Comparison of ENCODE assay signal across 8 cellular contexts in genomic region chr12:49368240-49368600, GRCh38. TPM values are rescaled to one million over a fixed set of nuclear protein-coding genes. Genes with fewer than 3 reads are reported as not detected.
DNase-seq lines count a peak whose midpoint lies in the region; ATAC-seq and TF ChIP-seq lines count a peak whose summit lies in the region.

No MANE protein-coding gene starts in this region.

- no peaks in the 10 kb centered on the region for H3K27me3 ChIP-seq in kidney epithelial cell (ENCODE audit: control insufficient read depth, insufficient read depth, low read length)

- H3K36me3 ChIP-seq in kidney epithelial cell (ENCODE audit: control insufficient read depth, insufficient read depth, low read length) = no peaks in the 10 kb centered on the region

- H3K4me3 ChIP-seq in kidney epithelial cell (ENCODE audit: low read depth, low read length) = peak overlapping the region; percentile 86

- H3K9me3 Mint-ChIP-seq in activated naive CD4-positive, alpha-beta T cell treated with anti-CD3 and anti-CD28 coated beads, Interleukin-2, amount 10 ng/mL, durations not matched to agents 7 days and 5 days = no peaks in the 10 kb centered on the region
- no peaks in the 10 kb centered on the region for H3K9me3 Mint-ChIP-seq in activated naive CD8-positive, alpha-beta T cell treated with anti-CD3 and anti-CD28 coated beads, Interleukin-2, amount 50 U/mL, for 24 hours
- no peaks in the 10 kb centered on the region for H3K9me3 Mint-ChIP-seq in type B pancreatic cell

- H3K4me1 Mint-ChIP-seq in activated naive CD4-positive, alpha-beta T cell treated with anti-CD3 and anti-CD28 coated beads, Interleukin-2, amount 10 ng/mL, durations not matched to agents 7 days and 5 days = peaks cover 40% of the 10 kb centered on the region
- H3K4me1 Mint-ChIP-seq in activated naive CD8-positive, alpha-beta T cell treated with anti-CD3 and anti-CD28 coated beads, Interleukin-2, amount 50 U/mL, for 24 hours = peaks cover 36% of the 10 kb centered on the region
- peaks cover 20% of the 10 kb centered on the region for H3K4me1 Mint-ChIP-seq in type B pancreatic cell (ENCODE audit: unreplicated experiment)

- no peak for DNase-seq in activated naive CD4-positive, alpha-beta T cell treated with anti-CD3 and anti-CD28 coated beads, Interleukin-2, amount 10 ng/mL, durations not matched to agents 7 days and 5 days
- no peak for DNase-seq in activated naive CD4-positive, alpha-beta T cell treated with anti-CD3 and anti-CD28 coated beads, Interleukin-2, amount 50 U/mL, for 16 hours
- no peak for DNase-seq in activated naive CD8-positive, alpha-beta T cell treated with anti-CD3 and anti-CD28 coated beads, Interleukin-2, amount 50 U/mL, for 24 hours
- DNase-seq in kidney epithelial cell (ENCODE audit: low read depth) (no peak), type B pancreatic cell (ENCODE audit: extremely low spot score, unreplicated experiment) (no peak), NOMO-1 treated with dmso at 0.1 percent for 144 hours (lab: John Stamatoyannopoulos, UW; ENCODE audit: unreplicated experiment) (no peak)

- peaks cover 2% of the 10 kb centered on the region for H3K36me3 Mint-ChIP-seq in activated naive CD4-positive, alpha-beta T cell treated with anti-CD3 and anti-CD28 coated beads, Interleukin-2, amount 10 ng/mL, durations not matched to agents 7 days and 5 days
- peaks cover 2% of the 10 kb centered on the region for H3K36me3 Mint-ChIP-seq in activated naive CD8-positive, alpha-beta T cell treated with anti-CD3 and anti-CD28 coated beads, Interleukin-2, amount 50 U/mL, for 24 hours (ENCODE audit: low read depth)
- peaks cover 10% of the 10 kb centered on the region for H3K36me3 Mint-ChIP-seq in type B pancreatic cell

- CTCF ChIA-PET in activated naive CD4-positive, alpha-beta T cell treated with anti-CD3 and anti-CD28 coated beads, Interleukin-2, amount 10 ng/mL, durations not matched to agents 7 days and 5 days (lab: Charles Lee) = interaction anchor here (1.0 to 2.1 kb wide), 4 partner anchors 10 to 146 kb away, joined by 3 to 7 read pairs (median 4); partner anchors contain the start of gene DNAJC22

- peaks cover 13% of the 10 kb centered on the region for H3K27me3 Mint-ChIP-seq in activated naive CD4-positive, alpha-beta T cell treated with anti-CD3 and anti-CD28 coated beads, Interleukin-2, amount 10 ng/mL, durations not matched to agents 7 days and 5 days
- H3K27me3 Mint-ChIP-seq in activated naive CD8-positive, alpha-beta T cell treated with anti-CD3 and anti-CD28 coated beads, Interleukin-2, amount 50 U/mL, for 24 hours = no peaks in the 10 kb centered on the region
- no peaks in the 10 kb centered on the region for H3K27me3 Mint-ChIP-seq in type B pancreatic cell

- no peak for ATAC-seq in activated naive CD8-positive, alpha-beta T cell treated with anti-CD3 and anti-CD28 coated beads, Interleukin-2, amount 50 U/mL, for 24 hours
- ATAC-seq in GM18502 (IDR thresholded peaks at IDR 0.05; ENCODE audit: poor library complexity, unreplicated experiment) = no peak
- ATAC-seq in GM19397 (IDR thresholded peaks at IDR 0.05; ENCODE audit: unreplicated experiment) = no peak

- peak overlapping the region; percentile 93 for H3K4me3 Mint-ChIP-seq in activated naive CD4-positive, alpha-beta T cell treated with anti-CD3 and anti-CD28 coated beads, Interleukin-2, amount 10 ng/mL, durations not matched to agents 7 days and 5 days
- peak overlapping the region; percentile 86 for H3K4me3 Mint-ChIP-seq in activated naive CD8-positive, alpha-beta T cell treated with anti-CD3 and anti-CD28 coated beads, Interleukin-2, amount 50 U/mL, for 24 hours
- peak overlapping the region; percentile 95 for H3K4me3 Mint-ChIP-seq in type B pancreatic cell

- no peak overlapping the region for H3K27ac Mint-ChIP-seq in activated naive CD4-positive, alpha-beta T cell treated with anti-CD3 and anti-CD28 coated beads, Interleukin-2, amount 10 ng/mL, durations not matched to agents 7 days and 5 days
- H3K27ac Mint-ChIP-seq in activated naive CD8-positive, alpha-beta T cell treated with anti-CD3 and anti-CD28 coated beads, Interleukin-2, amount 50 U/mL, for 24 hours = peak overlapping the region; percentile 14
- H3K27ac Mint-ChIP-seq in type B pancreatic cell = peak overlapping the region; percentile 85

- TF ChIP-seq CTCF in kidney epithelial cell (IDR thresholded peaks at IDR 0.05; ENCODE audit: insufficient read depth, low read length, poor library complexity, severe bottlenecking) (no peak), type B pancreatic cell (conservative IDR thresholded peaks at IDR 0.05) (no peak)

RNA-seq across cellular contexts. Expression of gene SPATS2, which starts 1.0 kb away (rescaled TPM):
- total RNA-seq in kidney epithelial cell (8.8 and 18.2 TPM in 2 replicates), type B pancreatic cell (ENCODE audit: low replicate concordance) (32.0 and 40.3 TPM in 2 replicates)

RNA-seq across cellular contexts. Expression of gene DNAJC22, which starts 21.5 kb away (rescaled TPM):
- total RNA-seq in kidney epithelial cell = 1.2 and 1.6 TPM in 2 replicates
- total RNA-seq in type B pancreatic cell (ENCODE audit: low replicate concordance) = 3.6 and 5.0 TPM in 2 replicates

RNA-seq across cellular contexts. Expression of gene C1QL4, which starts 31.2 kb away (rescaled TPM):
- total RNA-seq in kidney epithelial cell (not detected in 2 replicates), type B pancreatic cell (ENCODE audit: low replicate concordance) (0.17 and 1.2 TPM in 2 replicates)

RNA-seq across cellular contexts. Expression of gene TROAP, which starts 45.2 kb away (rescaled TPM):
- total RNA-seq in kidney epithelial cell (4.8 and 10.3 TPM in 2 replicates), type B pancreatic cell (ENCODE audit: low replicate concordance) (21.7 and 66.3 TPM in 2 replicates)
